10 cellular contexts compared by ENCODE assay signal in genomic region chr16:55056585-55057520, GRCh38.
A peak's percentile ranks its signal among the peaks of the same experiment; 100 is the strongest.
DNase-seq lines count a peak whose midpoint lies in the region; ATAC-seq and TF ChIP-seq lines count a peak whose summit lies in the region.
"Had no signal": no experiment of that assay in that cellular context is flagged by ENCODE, and none has a peak within 500 bp of the region (broad histone marks: within the 10 kb centered on the region; RNA-seq: fewer than 3 reads in every experiment).

No MANE protein-coding gene starts in this region.

- H3K36me3 ChIP-seq in HUES48 (ENCODE audit: control insufficient read depth, insufficient read depth, low read length) (no peaks in the 10 kb centered on the region), breast epithelium (no peaks in the 10 kb centered on the region), left lung (no peaks in the 10 kb centered on the region)

- H3K9me3 ChIP-seq in HUES48 (ENCODE audit: control insufficient read depth, insufficient read depth, low read length), result no peaks in the 10 kb centered on the region
- H3K9me3 ChIP-seq in breast epithelium, result peaks cover 0 to 9% of the 10 kb centered on the region in 2 donors
- H3K9me3 ChIP-seq in left lung, result no peaks in the 10 kb centered on the region

- H3K27ac ChIP-seq in HUES48 (ENCODE audit: low read depth, low read length) (no peak overlapping the region), breast epithelium (no peak overlapping the region), left lung (no peak overlapping the region)
- H3K27ac ChIP-seq: HL-60 had no signal

- H3K9ac ChIP-seq in HUES48 (ENCODE audit: low read depth, low read length), result no peak overlapping the region

- TF ChIP-seq CTCF in AG04449 (IDR thresholded peaks at IDR 0.05; ENCODE audit: insufficient read depth, low read length, missing control alignments) (no peak), breast epithelium (IDR thresholded peaks at IDR 0.05) (peak in 1 of 3 donors; percentile 16), left lung (IDR thresholded peaks at IDR 0.05) (no peak), GM10266 (IDR thresholded peaks at IDR 0.05; ENCODE audit: control insufficient read depth, insufficient read depth, low read depth, missing control alignments) (no peak)

- no peaks in the 10 kb centered on the region for H3K4me1 Mint-ChIP-seq in stimulated activated memory B cell treated with anti-CD40 and anti-IgM and Interleukin-4, amounts not matched to agents 10 μg/mL and 1 μg/mL and 100 μg/mL, for 72 hours

- H3K4me3 Mint-ChIP-seq in stimulated activated memory B cell treated with anti-CD40 and anti-IgM and Interleukin-4, amounts not matched to agents 10 μg/mL and 1 μg/mL and 100 μg/mL, for 72 hours, result no peak overlapping the region

- intact Hi-C loops in breast epithelium (cut with DNase I; ENCODE audit: low total_unique reads), result no loop called here
- intact Hi-C loops in left lung (cut with DNase I), result no loop called here

- H3K27me3 Mint-ChIP-seq in stimulated activated memory B cell treated with anti-CD40 and anti-IgM and Interleukin-4, amounts not matched to agents 10 μg/mL and 1 μg/mL and 100 μg/mL, for 72 hours, result peaks cover 33% of the 10 kb centered on the region

- no peaks in the 10 kb centered on the region for H3K36me3 Mint-ChIP-seq in stimulated activated memory B cell treated with anti-CD40 and anti-IgM and Interleukin-4, amounts not matched to agents 10 μg/mL and 1 μg/mL and 100 μg/mL, for 72 hours

- ATAC-seq in left lung (peak; percentile 43), GM18517 (IDR thresholded peaks at IDR 0.05; ENCODE audit: unreplicated experiment) (no peak), GM21447 (IDR thresholded peaks at IDR 0.05; ENCODE audit: unreplicated experiment) (no peak)
- no peak for ATAC-seq in stimulated activated memory B cell treated with anti-CD40 and anti-IgM and Interleukin-4, amounts not matched to agents 10 μg/mL and 1 μg/mL and 100 μg/mL, for 72 hours

- H3K4me1 ChIP-seq in HUES48 (ENCODE audit: control insufficient read depth, insufficient read depth, low read length) (peaks cover 9% of the 10 kb centered on the region), breast epithelium (peaks cover 0 to 5% of the 10 kb centered on the region in 2 donors), left lung (no peaks in the 10 kb centered on the region)

- peaks cover 8% of the 10 kb centered on the region for H3K9me3 Mint-ChIP-seq in stimulated activated memory B cell treated with anti-CD40 and anti-IgM and Interleukin-4, amounts not matched to agents 10 μg/mL and 1 μg/mL and 100 μg/mL, for 72 hours

- POLR2A ChIA-PET in AG04449 (lab: Yijun Ruan, JAX), result no interaction called here

- CTCF ChIA-PET in AG04449 (lab: Yijun Ruan, JAX), result no interaction called here

- no peak for TF ChIP-seq POLR2A in breast epithelium (IDR thresholded peaks at IDR 0.05)

- H3K27me3 ChIP-seq in HUES48 (ENCODE audit: control insufficient read depth, insufficient read depth, low read length), result peaks cover 40% of the 10 kb centered on the region
- H3K27me3 ChIP-seq in breast epithelium, result peaks cover 0 to 27% of the 10 kb centered on the region in 2 donors
- H3K27me3 ChIP-seq in left lung, result peaks cover 24 to 63% of the 10 kb centered on the region in 2 donors

- H3K4me3 ChIP-seq in AG04449 (ENCODE audit: low read depth, low read length) (peak overlapping the region; percentile 18), HUES48 (ENCODE audit: low read depth, low read length) (peak overlapping the region; percentile 63), breast epithelium (peak overlapping the region; percentile 13 to 52 (median 38)), left lung (no peak overlapping the region)

- DNase-seq in AG04449 (ENCODE audit: low read depth, low spot score) (no peak), breast epithelium (ENCODE audit: low spot score in 2 of 2) (no peak), left lung (no peak), GM10266 (ENCODE audit: extremely low spot score) (no peak)
- DNase-seq: activated naive CD4-positive, alpha-beta T cell treated with Interleukin-2 at 50 U/mL for 16 hours had no signal

- no peak overlapping the region for H3K27ac Mint-ChIP-seq in stimulated activated memory B cell treated with anti-CD40 and anti-IgM and Interleukin-4, amounts not matched to agents 10 μg/mL and 1 μg/mL and 100 μg/mL, for 72 hours

Comparison
In these comparisons a context has a peak if more than half of its experiments do, and no peak if none do; other contexts are left out.
1. H3K4me3 ChIP-seq: peak in AG04449 (single experiment), HUES48 (single experiment) and breast epithelium (3 of 3); none in left lung (0 of 2).